In genomic region chr4:1570291-1571164, GRCh38 we compare ENCODE assay signal across 14 cellular contexts.
"Had no signal": no experiment of that assay in that cellular context is flagged by ENCODE, and none has a peak within 500 bp of the region (broad histone marks: within the 10 kb centered on the region; RNA-seq: fewer than 3 reads in every experiment).

No MANE protein-coding gene starts in this region.

- H3K9me3 ChIP-seq: transverse colon had no signal

- DNase-seq: activated CD4-positive, alpha-beta T cell treated with anti-CD3 and anti-CD28 coated beads, Interleukin-2, amount 10 ng/mL, durations not matched to agents 24 days and 14 days; activated CD8-positive, alpha-beta memory T cell treated with anti-CD3 and anti-CD28 coated beads for 24 hours; activated naive CD4-positive, alpha-beta T cell treated with anti-CD3 and anti-CD28 coated beads, Interleukin-2, amount 50 U/mL, for 16 hours; activated T-cell treated with anti-CD3 and anti-CD28 coated beads for 4 hours; dermis blood vessel endothelial cell; hypothalamus; stimulated activated naive CD4-positive, alpha-beta T cell; substantia nigra; transverse colon had no signal

- H3K36me3 Mint-ChIP-seq: brain had no signal

- H3K4me3 Mint-ChIP-seq: activated CD4-positive, alpha-beta T cell treated with anti-CD3 and anti-CD28 coated beads, Interleukin-2, amount 10 ng/mL, durations not matched to agents 24 days and 14 days; activated T-helper 17 cell treated with anti-CD3 and anti-CD28 coated beads, Interleukin-2, amount 50 U/mL, for 72 hours; brain; neural crest cell had no signal

- H3K27ac Mint-ChIP-seq: activated CD4-positive, alpha-beta T cell treated with anti-CD3 and anti-CD28 coated beads, Interleukin-2, amount 10 ng/mL, durations not matched to agents 24 days and 14 days; activated T-helper 17 cell treated with anti-CD3 and anti-CD28 coated beads, Interleukin-2, amount 50 U/mL, for 72 hours had no signal

- ATAC-seq: activated T-helper 17 cell treated with anti-CD3 and anti-CD28 coated beads, Interleukin-2, amount 50 U/mL, for 72 hours; SK-N-SH treated with all-trans-retinoic acid at 6 μM for 48 hours had no signal

- H3K4me3 ChIP-seq: transverse colon had no signal

- H3K27me3 Mint-ChIP-seq: activated CD4-positive, alpha-beta T cell treated with anti-CD3 and anti-CD28 coated beads, Interleukin-2, amount 10 ng/mL, durations not matched to agents 24 days and 14 days had no signal

- H3K27ac ChIP-seq: parathyroid adenoma, transverse colon had no signal

- H3K9me3 Mint-ChIP-seq: activated CD4-positive, alpha-beta T cell treated with anti-CD3 and anti-CD28 coated beads, Interleukin-2, amount 10 ng/mL, durations not matched to agents 24 days and 14 days; activated T-helper 17 cell treated with anti-CD3 and anti-CD28 coated beads, Interleukin-2, amount 50 U/mL, for 72 hours; neural crest cell had no signal

- H3K36me3 ChIP-seq: transverse colon had no signal

- H3K4me1 ChIP-seq: parathyroid adenoma had no signal

- H3K9ac ChIP-seq: parathyroid adenoma had no signal

- H2AFZ ChIP-seq: parathyroid adenoma had no signal
